ENCODE assay signal across 34 cellular contexts in the genomic region with DNA sequence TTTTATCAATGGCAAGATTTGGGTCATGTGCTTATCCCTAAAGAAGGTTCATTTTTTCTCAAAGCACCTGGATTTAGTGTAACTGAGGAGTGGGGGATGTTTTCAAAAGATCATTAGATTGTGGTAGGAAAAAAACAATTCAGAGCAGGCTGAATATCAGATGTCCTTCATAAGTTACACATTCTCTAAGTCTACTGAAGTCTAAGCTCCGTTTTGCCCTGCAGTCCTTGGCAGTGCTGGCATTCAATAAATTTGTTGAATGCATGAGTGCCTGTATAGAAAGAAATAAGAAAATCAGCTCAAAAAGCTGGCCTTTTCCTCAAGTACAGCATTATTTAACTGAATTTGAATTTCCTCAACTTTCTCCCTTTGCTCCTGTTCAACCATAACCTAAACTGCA.
"Had no signal": no experiment of that assay in that cellular context is flagged by ENCODE, and none has a peak within 500 bp of the region (broad histone marks: within the 10 kb centered on the region; RNA-seq: fewer than 3 reads in every experiment).

No MANE protein-coding gene starts in this region.

- DNase-seq: Karpas-422, Kasumi-1, MG63, MM.1S, MV-4-11, NCI-H1048, NCI-H1092, NCI-H1092 treated with DMSO at 0.1 percent for 48 hours, NCI-H1105, NCI-H1105 treated with DMSO at 0.1 percent for 48 hours, NCI-H1417, NCI-H1417 treated with DMSO at 0.1 percent for 48 hours, NCI-H1436, NCI-H1436 treated with DMSO at 0.1 percent for 48 hours, NCI-H146, NCI-H1694, NCI-H1694 treated with DMSO at 0.1 percent for 48 hours, NCI-H187, NCI-H187 treated with DMSO at 0.1 percent for 48 hours, NCI-H1930, NCI-H2029, NCI-H2029 treated with DMSO at 0.1 percent for 48 hours, NCI-H2081, NCI-H2081 treated with DMSO at 0.1 percent for 48 hours, NCI-H2107, NCI-H2171, NCI-H2171 treated with DMSO at 0.1 percent for 48 hours, NCI-H2227 treated with DMSO at 0.1 percent for 48 hours, NCI-H226, NCI-H345, NCI-H446, NCI-H446 treated with DMSO at 0.1 percent for 48 hours, NCI-H510A, NCI-H510A treated with DMSO at 0.1 percent for 48 hours had no signal

- H3K27me3 ChIP-seq: MG63 had no signal

- H3K4me3 ChIP-seq: MG63 had no signal

- H3K36me3 ChIP-seq: MG63 had no signal

- H3K9me3 ChIP-seq: MG63 had no signal
